In the genomic region with DNA sequence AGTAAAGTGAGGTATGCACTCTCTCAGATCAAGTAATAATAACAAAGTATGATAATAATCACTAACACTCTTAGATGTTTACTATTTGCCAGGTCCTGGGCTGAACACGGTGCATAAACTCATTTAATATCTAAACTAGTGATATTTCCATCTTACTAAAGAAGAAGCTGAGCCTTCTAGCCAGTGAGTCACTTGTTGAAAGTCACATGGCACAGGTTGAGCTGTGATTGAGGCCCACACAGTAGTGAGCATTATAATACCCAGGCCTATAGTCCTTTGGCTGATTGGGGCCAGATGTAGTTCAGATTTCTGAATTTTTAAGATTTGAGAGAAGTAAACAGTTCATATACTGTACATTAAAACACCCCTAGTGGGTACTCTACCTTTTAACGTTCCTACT, we compare ENCODE assay signal across 18 cellular contexts.
A peak's percentile ranks its signal among the peaks of the same experiment; 100 is the strongest.
DNase-seq lines count a peak whose midpoint lies in the region; ATAC-seq, FAIRE-seq and TF ChIP-seq lines count a peak whose summit lies in the region.
"Had no signal": no experiment of that assay in that cellular context is flagged by ENCODE, and none has a peak within 500 bp of the region (broad histone marks: within the 10 kb centered on the region; RNA-seq: fewer than 3 reads in every experiment).

No MANE protein-coding gene starts in this region.

- no peaks in the 10 kb centered on the region for H3K36me3 Mint-ChIP-seq in activated T-helper 17 cell treated with anti-CD3 and anti-CD28 coated beads, Interleukin-2, amount 50 U/mL, for 72 hours (ENCODE audit: low read depth)
- H3K36me3 Mint-ChIP-seq in type B pancreatic cell, result peaks cover 3% of the 10 kb centered on the region
- H3K36me3 Mint-ChIP-seq: natural killer cell treated with Interleukin-12 subunit alpha and Interleukin-12 subunit beta and Interleukin-15 and Interleukin-18, amount 100 ng/mL, for 72 hours had no signal

- no peaks in the 10 kb centered on the region for H3K79me2 ChIP-seq in GM23248 (ENCODE audit: insufficient read depth)

- H3K4me3 ChIP-seq in A549 (no peak overlapping the region), GM23248 (no peak overlapping the region), fibroblast of pulmonary artery (replicated peaks; ENCODE audit: low read depth, low read length) (no peak overlapping the region)
- H3K4me3 ChIP-seq: dorsolateral prefrontal cortex, gastroesophageal sphincter, right atrium auricular region, thyroid gland had no signal

- no peaks in the 10 kb centered on the region for H3K9me2 ChIP-seq in GM23248 (ENCODE audit: insufficient read depth)

- no peaks in the 10 kb centered on the region for H3K27me3 Mint-ChIP-seq in activated T-helper 17 cell treated with anti-CD3 and anti-CD28 coated beads, Interleukin-2, amount 50 U/mL, for 72 hours
- H3K27me3 Mint-ChIP-seq in type B pancreatic cell, result no peaks in the 10 kb centered on the region
- H3K27me3 Mint-ChIP-seq: central memory CD8-positive, alpha-beta T cell; natural killer cell treated with Interleukin-12 subunit alpha and Interleukin-12 subunit beta and Interleukin-15 and Interleukin-18, amount 100 ng/mL, for 72 hours; stimulated activated naive CD8-positive, alpha-beta T cell treated with anti-CD3 and anti-CD28 coated beads, Interleukin-15, Interleukin-2, amounts not matched to agents 100 ng/mL and 50 ng/mL, for 24 hours had no signal

- H3K4me1 Mint-ChIP-seq in activated T-helper 17 cell treated with anti-CD3 and anti-CD28 coated beads, Interleukin-2, amount 50 U/mL, for 72 hours, result peaks cover 28% of the 10 kb centered on the region
- H3K4me1 Mint-ChIP-seq in type B pancreatic cell (ENCODE audit: unreplicated experiment), result peaks cover 8% of the 10 kb centered on the region

- peak overlapping the region; percentile 70 to 82 for H3K27ac ChIP-seq in A549
- H3K27ac ChIP-seq in GM23248, result no peak overlapping the region
- H3K27ac ChIP-seq: C4-2B, dorsolateral prefrontal cortex, gastroesophageal sphincter, right atrium auricular region, thyroid gland had no signal

- H3K9me3 ChIP-seq in A549, result no peaks in the 10 kb centered on the region
- no peaks in the 10 kb centered on the region for H3K9me3 ChIP-seq in GM23248 (ENCODE audit: low read depth)
- H3K9me3 ChIP-seq: gastroesophageal sphincter, right atrium auricular region, thyroid gland had no signal

- in situ Hi-C loops in GM23248 (cut with MboI), result loop anchor here (10.0 kb wide), 1 partner anchor 241 kb away; a partner anchor contains a TSS

- H3K4me1 ChIP-seq in A549 (peaks cover 30% of the 10 kb centered on the region), GM23248 (ENCODE audit: insufficient read depth) (peaks cover 29% of the 10 kb centered on the region)
- H3K4me1 ChIP-seq: gastroesophageal sphincter, right atrium auricular region had no signal

- FAIRE-seq in A549 (lab: Jason Lieb, UNC), result no peak
- FAIRE-seq in D721Med (lab: Jason Lieb, UNC), result no peak
- FAIRE-seq: islet of Langerhans had no signal

- peak overlapping the region; percentile 53 for H3K4me2 ChIP-seq in A549
- H3K4me2 ChIP-seq in GM23248 (ENCODE audit: unreplicated experiment), result no peak overlapping the region

- H4K20me1 ChIP-seq in GM23248 (ENCODE audit: insufficient read depth), result no peaks in the 10 kb centered on the region

- peak in 1 of 2 experiments; percentile 37; a peak in 2 of 6 replicates for ATAC-seq in A549
- ATAC-seq in activated T-helper 17 cell treated with anti-CD3 and anti-CD28 coated beads, Interleukin-2, amount 50 U/mL, for 72 hours (replicated peaks), result peak; percentile 59
- ATAC-seq in HG03280 (IDR thresholded peaks at IDR 0.05; ENCODE audit: unreplicated experiment), result no peak
- ATAC-seq: gastroesophageal sphincter had no signal

- CTCF ChIA-PET in A549 (lab: Yijun Ruan, JAX), result interaction anchor here (0.7 to 6.2 kb wide), 53 partner anchors 8 to 554 kb away, joined by 3 to 101 read pairs (median 6); a partner anchor contains a TSS

- H3K27me3 ChIP-seq in GM23248 (replicated peaks; ENCODE audit: insufficient read depth), result no peaks in the 10 kb centered on the region
- H3K27me3 ChIP-seq: gastroesophageal sphincter, right atrium auricular region, thyroid gland had no signal

- TF ChIP-seq CTCF in A549 (IDR thresholded peaks at IDR 0.05) (no peak), fibroblast of pulmonary artery (IDR thresholded peaks at IDR 0.05; ENCODE audit: low read length, missing control alignments) (no peak), D721Med (IDR thresholded peaks at IDR 0.05; ENCODE audit: insufficient read depth, missing control alignments) (no peak), type B pancreatic cell (conservative IDR thresholded peaks at IDR 0.05) (no peak)

- peaks cover 7% of the 10 kb centered on the region; the same call in 1 of the 2 replicates for H3F3A ChIP-seq in GM23248 (ENCODE audit: insufficient read depth)

- no peak for TF ChIP-seq POLR2A in A549 (IDR thresholded peaks at IDR 0.05; ENCODE audit: low read length)

- H3K9ac ChIP-seq in GM23248, result peak overlapping the region; percentile 13; the same call in 1 of the 2 replicates

- no peaks in the 10 kb centered on the region for H3K36me3 ChIP-seq in GM23248 (ENCODE audit: low read depth)
- H3K36me3 ChIP-seq: gastroesophageal sphincter, right atrium auricular region, thyroid gland had no signal

- no peak for DNase-seq in A549 (ENCODE audit: low read depth in 1 of 2, low spot score in 1 of 2)
- DNase-seq in GM23248, result peak; percentile 60
- peak; percentile 10 for DNase-seq in fibroblast of pulmonary artery (ENCODE audit: low read depth)
- no peak for DNase-seq in iPS-NIHi7 (ENCODE audit: extremely low spot score)
- DNase-seq in D721Med (ENCODE audit: insufficient read length, low spot score), result no peak
- no peak for DNase-seq in type B pancreatic cell (ENCODE audit: extremely low spot score, unreplicated experiment)
- DNase-seq: NCI-H774 had no signal

- H3K27ac Mint-ChIP-seq in activated T-helper 17 cell treated with anti-CD3 and anti-CD28 coated beads, Interleukin-2, amount 50 U/mL, for 72 hours, result no peak overlapping the region
- H3K27ac Mint-ChIP-seq in type B pancreatic cell, result no peak overlapping the region
- H3K27ac Mint-ChIP-seq: natural killer cell treated with Interleukin-12 subunit alpha and Interleukin-12 subunit beta and Interleukin-15 and Interleukin-18, amount 100 ng/mL, for 72 hours; stimulated activated naive CD8-positive, alpha-beta T cell treated with anti-CD3 and anti-CD28 coated beads, Interleukin-15, Interleukin-2, amounts not matched to agents 100 ng/mL and 50 ng/mL, for 24 hours had no signal

- H2AFZ ChIP-seq in GM23248, result no peak overlapping the region

- TF ChIP-seq EP300 in A549 (IDR thresholded peaks at IDR 0.05), result no peak

- POLR2A ChIA-PET in A549 (lab: Yijun Ruan, JAX), result interaction anchor here (1.1 to 2.7 kb wide), 4 partner anchors 57 to 92 kb away, joined by 4 to 21 read pairs (median 10); a partner anchor contains a TSS

- 61% methylated on average over 2 of the region's 2 CpGs for WGBS in A549 (ENCODE audit: missing lambda C conversion rate)
- 90 to 96% methylated on average over 2 of the region's 2 CpGs for WGBS in GM23248 (ENCODE audit: low coverage in 1 of 2, low lambda C conversion rate in 2 of 2, missing lambda C conversion rate in 2 of 2), 2 experiments

- H3K9me3 Mint-ChIP-seq in activated T-helper 17 cell treated with anti-CD3 and anti-CD28 coated beads, Interleukin-2, amount 50 U/mL, for 72 hours, result no peaks in the 10 kb centered on the region
- H3K9me3 Mint-ChIP-seq in type B pancreatic cell, result peaks cover 8% of the 10 kb centered on the region
- H3K9me3 Mint-ChIP-seq: central memory CD8-positive, alpha-beta T cell; natural killer cell treated with Interleukin-12 subunit alpha and Interleukin-12 subunit beta and Interleukin-15 and Interleukin-18, amount 100 ng/mL, for 72 hours; stimulated activated naive CD8-positive, alpha-beta T cell treated with anti-CD3 and anti-CD28 coated beads, Interleukin-15, Interleukin-2, amounts not matched to agents 100 ng/mL and 50 ng/mL, for 24 hours had no signal

- no peak overlapping the region for H3K4me3 Mint-ChIP-seq in activated T-helper 17 cell treated with anti-CD3 and anti-CD28 coated beads, Interleukin-2, amount 50 U/mL, for 72 hours
- H3K4me3 Mint-ChIP-seq in type B pancreatic cell, result no peak overlapping the region
- H3K4me3 Mint-ChIP-seq: central memory CD8-positive, alpha-beta T cell; natural killer cell treated with Interleukin-12 subunit alpha and Interleukin-12 subunit beta and Interleukin-15 and Interleukin-18, amount 100 ng/mL, for 72 hours; stimulated activated naive CD8-positive, alpha-beta T cell treated with anti-CD3 and anti-CD28 coated beads, Interleukin-15, Interleukin-2, amounts not matched to agents 100 ng/mL and 50 ng/mL, for 24 hours had no signal

- TF ChIP-seq RAD21 in A549 (conservative IDR thresholded peaks at IDR 0.05 in 1 of 2, IDR thresholded peaks at IDR 0.05 in 1 of 2), result no peak

TF ChIP-seq in A549, 52 proteins besides CTCF, POLR2A, EP300 and RAD21:
- TF ChIP-seq FOSL2 (IDR thresholded peaks at IDR 0.05), result no peak
- no peak for TF ChIP-seq FOSL2 (CRISPR knock-in tag; IDR thresholded peaks at IDR 0.05)
- TF ChIP-seq NR3C1 (IDR thresholded peaks at IDR 0.05), result no peak
- 0 out of 2 replicates have a peak, but pooled peaks have one; percentile 9 for TF ChIP-seq HOXB5 (CRISPR knock-in tag; IDR thresholded peaks at IDR 0.05)
TF ChIP-seq in A549: peak in this region for 1.

Comparison
In these comparisons a context has a peak if more than half of its experiments do, and no peak if none do; other contexts are left out.
1. DNase-seq: peak in GM23248 (single experiment) and fibroblast of pulmonary artery (single experiment); none in A549 (0 of 2), iPS-NIHi7 (single experiment), D721Med (single experiment) and type B pancreatic cell (single experiment).